In genomic region chr1:59554011-59554673, GRCh38 we compare ENCODE assay signal across 15 cellular contexts.
A peak's percentile ranks its signal among the peaks of the same experiment; 100 is the strongest.
DNase-seq lines count a peak whose midpoint lies in the region; ATAC-seq and TF ChIP-seq lines count a peak whose summit lies in the region.
"Had no signal": no experiment of that assay in that cellular context is flagged by ENCODE, and none has a peak within 500 bp of the region (broad histone marks: within the 10 kb centered on the region; RNA-seq: fewer than 3 reads in every experiment).

No MANE protein-coding gene starts in this region.

- intact Hi-C loops in left ventricle myocardium superior (cut with micrococcal nuclease) (no loop called here), Right ventricle myocardium inferior (cut with DNase I) (no loop called here), head of caudate nucleus (cut with DNase I) (no loop called here)

- DNase-seq in left ventricle myocardium superior (peak; percentile 33), Right ventricle myocardium inferior (ENCODE audit: missing footprints) (no peak), hepatocyte (ENCODE audit: low spot score) (no peak), type B pancreatic cell (ENCODE audit: extremely low spot score, unreplicated experiment) (no peak), superior temporal gyrus (ENCODE audit: extremely low spot score) (no peak), head of caudate nucleus (no peak)
- DNase-seq: HCEC 1CT, MV-4-11, NCI-H1417 treated with DMSO at 0.1 percent for 48 hours, NCI-H2029, NCI-H2171 treated with DMSO at 0.1 percent for 48 hours, NCI-H510A, Peyer's patch had no signal

- TF ChIP-seq CTCF in hepatocyte (IDR thresholded peaks at IDR 0.05; ENCODE audit: poor library complexity) = no peak
- no peak for TF ChIP-seq CTCF in nephron (IDR thresholded peaks at IDR 0.05; ENCODE audit: unreplicated experiment in 3 of 3)
- TF ChIP-seq CTCF in type B pancreatic cell (conservative IDR thresholded peaks at IDR 0.05) = no peak

- H3K27me3 Mint-ChIP-seq in nephron (ENCODE audit: low read depth) (no peaks in the 10 kb centered on the region), type B pancreatic cell (no peaks in the 10 kb centered on the region)

- peak overlapping the region in 1 of 3 experiments; percentile 10 for H3K4me3 Mint-ChIP-seq in nephron
- H3K4me3 Mint-ChIP-seq in type B pancreatic cell = peak overlapping the region; percentile 21

- H3K27me3 ChIP-seq in hepatocyte = no peaks in the 10 kb centered on the region
- H3K27me3 ChIP-seq: Peyer's patch had no signal

- peaks cover 29% of the 10 kb centered on the region for H3K36me3 Mint-ChIP-seq in nephron (ENCODE audit: low read depth)
- peaks cover 28% of the 10 kb centered on the region for H3K36me3 Mint-ChIP-seq in type B pancreatic cell

- H3K4me3 ChIP-seq in hepatocyte = no peak overlapping the region
- H3K4me3 ChIP-seq: Peyer's patch had no signal

- WGBS in hepatocyte (ENCODE audit: low lambda C conversion rate, missing lambda C conversion rate) = 52% methylated on average over 8 of the region's 8 CpGs

- H3K4me2 ChIP-seq in hepatocyte = no peak overlapping the region

- H3K36me3 ChIP-seq in hepatocyte (replicated peaks; ENCODE audit: insufficient read depth, low read depth) = no peaks in the 10 kb centered on the region
- H3K36me3 ChIP-seq: Peyer's patch had no signal

- H4K20me1 ChIP-seq in hepatocyte (ENCODE audit: insufficient read depth, poor library complexity, severe bottlenecking) = no peaks in the 10 kb centered on the region

- H3K9me3 Mint-ChIP-seq in nephron (peaks cover 21% of the 10 kb centered on the region), type B pancreatic cell (peaks cover 21% of the 10 kb centered on the region)

- no peak overlapping the region for H3K27ac ChIP-seq in hepatocyte
- H3K27ac ChIP-seq: Peyer's patch had no signal

- H3K9me3 ChIP-seq in hepatocyte (ENCODE audit: low read depth) = peaks cover 12% of the 10 kb centered on the region

- ATAC-seq in left ventricle myocardium superior = no peak
- ATAC-seq in Right ventricle myocardium inferior = no peak
- ATAC-seq in GM18868 (IDR thresholded peaks at IDR 0.05; ENCODE audit: unreplicated experiment) = no peak

- H3K4me1 ChIP-seq in hepatocyte (ENCODE audit: insufficient read depth) = peaks cover 19% of the 10 kb centered on the region

- H2AFZ ChIP-seq in hepatocyte = peak overlapping the region; percentile 13

- H3K9me2 ChIP-seq in hepatocyte (replicated peaks; ENCODE audit: insufficient read depth) = no peaks in the 10 kb centered on the region

- no peaks in the 10 kb centered on the region for H3K79me2 ChIP-seq in hepatocyte

- peaks cover 58% of the 10 kb centered on the region for H3K4me1 Mint-ChIP-seq in nephron
- H3K4me1 Mint-ChIP-seq in type B pancreatic cell (ENCODE audit: unreplicated experiment) = peaks cover 59% of the 10 kb centered on the region

- H3K27ac Mint-ChIP-seq in nephron (peak overlapping the region; percentile 75 to 92 (median 86)), type B pancreatic cell (peak overlapping the region; percentile 68)
